20 cellular contexts compared by ENCODE assay signal in genomic region chr16:64159986-64160385, GRCh38.
DNase-seq lines count a peak whose midpoint lies in the region; ATAC-seq, FAIRE-seq and TF ChIP-seq lines count a peak whose summit lies in the region.
"Had no signal": no experiment of that assay in that cellular context is flagged by ENCODE, and none has a peak within 500 bp of the region (broad histone marks: within the 10 kb centered on the region; RNA-seq: fewer than 3 reads in every experiment).

No MANE protein-coding gene starts in this region.

- peaks cover 29% of the 10 kb centered on the region for H3K4me1 Mint-ChIP-seq in astrocyte (ENCODE audit: low read depth, unreplicated experiment)

- BruUV-seq in HepG2 (replicated peaks; lab: Mats Ljungman, UMichigan) = no TSS peak

- FAIRE-seq in HepG2 (lab: Jason Lieb, UNC) (no peak), astrocyte (lab: Jason Lieb, UNC) (no peak)
- FAIRE-seq: GM12891, GM18507 had no signal

- no peak overlapping the region for H3K27ac Mint-ChIP-seq in astrocyte (ENCODE audit: unreplicated experiment)
- H3K27ac Mint-ChIP-seq: CD8-positive, alpha-beta T cell had no signal

- TF ChIP-seq CTCF in HepG2 (CRISPR knock-in tag; IDR thresholded peaks at IDR 0.05) (no peak), right lobe of liver (IDR thresholded peaks at IDR 0.05) (no peak), astrocyte (IDR thresholded peaks at IDR 0.05; ENCODE audit: insufficient read depth, low read depth, low read length) (no peak), fibroblast of the aortic adventitia (IDR thresholded peaks at IDR 0.05; ENCODE audit: insufficient read depth, low read length) (no peak), BE2C (IDR thresholded peaks at IDR 0.05; ENCODE audit: low read depth, low read length) (no peak)

- peak overlapping the region; percentile 85 for H3K27ac ChIP-seq in HepG2 (ENCODE audit: extremely low read length, insufficient read depth, low read length)
- no peak overlapping the region for H3K27ac ChIP-seq in right lobe of liver
- H3K27ac ChIP-seq in astrocyte (ENCODE audit: low read depth, low read length) = no peak overlapping the region
- H3K27ac ChIP-seq: BLaER1 had no signal

- TF ChIP-seq POLR2A in HepG2 (IDR thresholded peaks at IDR 0.05; ENCODE audit: insufficient read depth in 1 of 2, low read depth in 2 of 2, low read length in 2 of 2) = no peak
- TF ChIP-seq POLR2A in right lobe of liver (IDR thresholded peaks at IDR 0.05) = no peak

- 97% methylated on average over 2 of the region's 2 CpGs for WGBS in HepG2 (ENCODE audit: low lambda C conversion rate)
- 77% methylated on average over 2 of the region's 2 CpGs for WGBS in right lobe of liver (ENCODE audit: insufficient coverage, low coverage, low lambda C conversion rate, missing lambda C conversion rate)

- H3K36me3 ChIP-seq in HepG2 (replicated peaks in 1 of 2; ENCODE audit: control insufficient read depth in 1 of 2, insufficient read depth in 2 of 2, low read length in 2 of 2) (no peaks in the 10 kb centered on the region), right lobe of liver (no peaks in the 10 kb centered on the region), astrocyte (ENCODE audit: insufficient read depth, low read length) (no peaks in the 10 kb centered on the region), BE2C (no peaks in the 10 kb centered on the region)
- H3K36me3 ChIP-seq: BLaER1, SJCRH30 had no signal

- TF ChIP-seq RAD21 in HepG2 (CRISPR knock-in tag; IDR thresholded peaks at IDR 0.05) = no peak

- CTCF ChIA-PET in HepG2 (lab: Yijun Ruan, JAX; ENCODE audit: low intra/inter-chr PET ratio, low total read pairs) = no interaction called here

- DNase-seq in HepG2 (ENCODE audit: low spot score) (no peak), right lobe of liver (no peak), astrocyte (ENCODE audit: low read depth) (peak; percentile 51), fibroblast of the aortic adventitia (ENCODE audit: low read depth) (peak; percentile 40), BE2C (no peak), NCI-H2196 treated with DMSO at 0.1 percent for 48 hours (lab: John Stamatoyannopoulos, UW; ENCODE audit: unreplicated experiment) (no peak), NK-92 (lab: John Stamatoyannopoulos, UW; ENCODE audit: unreplicated experiment) (no peak)
- DNase-seq: CD8-positive, alpha-beta T cell; DMS53; EL; KG1; NCI-H1048; NCI-H1436 treated with DMSO at 0.1 percent for 48 hours; NCI-H2081 treated with DMSO at 0.1 percent for 48 hours; NCI-H526; SJCRH30 had no signal

- no peaks in the 10 kb centered on the region for H3K27me3 Mint-ChIP-seq in astrocyte (ENCODE audit: low read depth, unreplicated experiment)

- H4K20me1 ChIP-seq in HepG2 (ENCODE audit: insufficient read depth, low read length) = no peaks in the 10 kb centered on the region
- no peaks in the 10 kb centered on the region for H4K20me1 ChIP-seq in astrocyte (ENCODE audit: insufficient read depth, low read length)
- H4K20me1 ChIP-seq: BLaER1 had no signal

- no peak overlapping the region for H3K4me3 Mint-ChIP-seq in astrocyte (ENCODE audit: unreplicated experiment)
- H3K4me3 Mint-ChIP-seq: CD8-positive, alpha-beta T cell had no signal

- ATAC-seq in HepG2 (no peak), right lobe of liver (no peak)
- ATAC-seq: CD8-positive, alpha-beta T cell; Panc1 had no signal

- no peaks in the 10 kb centered on the region for H3K9me3 ChIP-seq in HepG2 (ENCODE audit: low read length)
- no peaks in the 10 kb centered on the region for H3K9me3 ChIP-seq in right lobe of liver
- H3K9me3 ChIP-seq in astrocyte (ENCODE audit: insufficient read depth, low read depth, low read length) = no peaks in the 10 kb centered on the region
- no peaks in the 10 kb centered on the region for H3K9me3 ChIP-seq in BE2C
- H3K9me3 ChIP-seq: BLaER1 had no signal

- H3K27me3 ChIP-seq in HepG2 (ENCODE audit: control insufficient read depth in 1 of 2, insufficient read depth in 2 of 2, low read length in 2 of 2) (no peaks in the 10 kb centered on the region), right lobe of liver (no peaks in the 10 kb centered on the region), astrocyte (ENCODE audit: insufficient read depth, low read length) (no peaks in the 10 kb centered on the region), BE2C (no peaks in the 10 kb centered on the region)
- H3K27me3 ChIP-seq: BLaER1, SJCRH30 had no signal

- intact Hi-C loops in HepG2 (cut with micrococcal nuclease; ENCODE audit: unreplicated experiment) = no loop called here
- intact Hi-C loops in right lobe of liver (cut with DNase I) = no loop called here

- POLR2A ChIA-PET in HepG2 (lab: Yijun Ruan, JAX) = interaction anchor here (1.1 kb wide), 1 partner anchor 20 kb away, joined by 3 read pairs; no protein-coding TSS in a partner anchor

- H3K4me3 ChIP-seq in HepG2 (replicated peaks in 1 of 3; ENCODE audit: insufficient read depth in 1 of 3, low read depth in 2 of 3, low read length in 3 of 3) (no peak overlapping the region), right lobe of liver (no peak overlapping the region), astrocyte (ENCODE audit: insufficient read depth, low read depth, low read length) (no peak overlapping the region), fibroblast of the aortic adventitia (ENCODE audit: low read depth, low read length) (no peak overlapping the region), BE2C (ENCODE audit: low read depth, low read length) (no peak overlapping the region)
- H3K4me3 ChIP-seq: BLaER1, SJCRH30 had no signal

- H3K4me2 ChIP-seq in HepG2 (ENCODE audit: low read depth, low read length) (no peak overlapping the region), astrocyte (ENCODE audit: low read length) (no peak overlapping the region)
- H3K4me2 ChIP-seq: BLaER1 had no signal

- peaks cover 4% of the 10 kb centered on the region for H3K9me3 Mint-ChIP-seq in astrocyte (ENCODE audit: unreplicated experiment)

- H3K9ac ChIP-seq in HepG2 (ENCODE audit: insufficient read depth, low read depth, low read length) = no peak overlapping the region
- no peak overlapping the region for H3K9ac ChIP-seq in astrocyte (ENCODE audit: low read length)
- H3K9ac ChIP-seq: BLaER1 had no signal

- TF ChIP-seq EP300 in HepG2 (IDR thresholded peaks at IDR 0.05; ENCODE audit: low read depth in 2 of 2, low read length in 2 of 2) = no peak
- no peak for TF ChIP-seq EP300 in HepG2 (CRISPR knock-in tag; IDR thresholded peaks at IDR 0.05; ENCODE audit: borderline replicate concordance)

- peaks cover 56% of the 10 kb centered on the region for H3K4me1 ChIP-seq in HepG2 (ENCODE audit: insufficient read depth, low read length)
- H3K4me1 ChIP-seq in right lobe of liver = no peaks in the 10 kb centered on the region
- peaks cover 12% of the 10 kb centered on the region for H3K4me1 ChIP-seq in astrocyte (ENCODE audit: insufficient read depth, low read length)
- no peaks in the 10 kb centered on the region for H3K4me1 ChIP-seq in BE2C
- H3K4me1 ChIP-seq: BLaER1 had no signal

- in situ Hi-C loops in HepG2 (cut with HindIII; ENCODE audit: extremely low pct_ligation_motif_present, low pct_unique_long_range_greater_than_20kb) = no loop called here

- H3K36me3 Mint-ChIP-seq in astrocyte (ENCODE audit: low read depth, unreplicated experiment) = no peaks in the 10 kb centered on the region
- H3K36me3 Mint-ChIP-seq: CD8-positive, alpha-beta T cell had no signal

- H2AFZ ChIP-seq in HepG2 (ENCODE audit: low read length) (no peak overlapping the region), astrocyte (ENCODE audit: low read depth, low read length) (no peak overlapping the region)

- H3K79me2 ChIP-seq in HepG2 (ENCODE audit: insufficient read depth, low read length) = no peaks in the 10 kb centered on the region
- H3K79me2 ChIP-seq in astrocyte (ENCODE audit: insufficient read depth, low read length) = no peaks in the 10 kb centered on the region

TF ChIP-seq in HepG2, 621 proteins besides CTCF, POLR2A, EP300 and RAD21:
- TF ChIP-seq ZSCAN21 (CRISPR knock-in tag; IDR thresholded peaks at IDR 0.05; ENCODE audit: borderline replicate concordance) (no peak), ESRRA (CRISPR knock-in tag; IDR thresholded peaks at IDR 0.05; ENCODE audit: low read depth) (no peak), ZMAT3 (CRISPR knock-in tag; conservative IDR thresholded peaks at IDR 0.05) (no peak), THAP11 (CRISPR knock-in tag; IDR thresholded peaks at IDR 0.05) (no peak), ZNF431 (CRISPR knock-in tag; IDR thresholded peaks at IDR 0.05; ENCODE audit: borderline replicate concordance, low read depth) (no peak), IRX3 (CRISPR knock-in tag; IDR thresholded peaks at IDR 0.05; ENCODE audit: borderline replicate concordance, low read depth) (no peak), HNRNPH1 (optimal IDR thresholded peaks at IDR 0.05; ENCODE audit: low read depth, low read length) (no peak), ZNF678 (CRISPR knock-in tag; IDR thresholded peaks at IDR 0.05) (no peak), IKZF1 (IDR thresholded peaks at IDR 0.05) (no peak), ZFP1 (CRISPR knock-in tag; IDR thresholded peaks at IDR 0.05) (no peak), KLF11 (CRISPR knock-in tag; IDR thresholded peaks at IDR 0.05) (no peak), CEBPG (CRISPR knock-in tag; IDR thresholded peaks at IDR 0.05) (no peak), ZBTB1 (CRISPR knock-in tag; IDR thresholded peaks at IDR 0.05; ENCODE audit: borderline replicate concordance) (no peak), ZNF557 (CRISPR knock-in tag; IDR thresholded peaks at IDR 0.05) (no peak), ZNF878 (CRISPR knock-in tag; IDR thresholded peaks at IDR 0.05) (no peak)

Comparison
In these comparisons a context has a peak if more than half of its experiments do, and no peak if none do; other contexts are left out.
1. DNase-seq: peak in astrocyte (single experiment) and fibroblast of the aortic adventitia (single experiment); none in HepG2 (single experiment), right lobe of liver (0 of 3), BE2C (single experiment), NCI-H2196 treated with DMSO at 0.1 percent for 48 hours (single experiment) and NK-92 (single experiment).